Comparison of ENCODE assay signal across 37 cellular contexts in the genomic region with DNA sequence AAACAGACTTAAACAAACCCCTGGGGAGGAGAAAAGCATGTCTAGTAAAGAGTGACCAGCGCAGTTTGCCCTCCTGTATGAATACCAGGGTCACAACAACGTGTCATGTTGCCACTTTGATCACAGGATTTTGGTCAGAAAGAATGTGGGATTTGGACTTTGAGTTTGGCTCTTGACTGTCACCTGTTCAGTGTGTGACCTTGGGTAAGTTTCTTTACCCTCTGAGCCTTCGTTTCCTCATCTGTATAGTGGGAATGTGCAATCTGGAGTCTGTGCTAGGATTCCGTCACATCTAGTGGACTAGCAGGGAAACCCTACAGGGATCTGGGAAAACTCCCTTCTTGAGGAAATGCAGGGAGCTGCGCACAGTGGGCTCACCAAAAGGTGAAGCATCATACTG.
"Had no signal": no experiment of that assay in that cellular context is flagged by ENCODE, and none has a peak within 500 bp of the region (broad histone marks: within the 10 kb centered on the region; RNA-seq: fewer than 3 reads in every experiment).

No MANE protein-coding gene starts in this region.

- FAIRE-seq: astrocyte had no signal

- H3K9me3 Mint-ChIP-seq: activated CD4-positive, alpha-beta memory T cell treated with anti-CD3 and anti-CD28 coated beads, Interleukin-2, amount 10 ng/mL, durations not matched to agents 7 days and 5 days; activated naive CD4-positive, alpha-beta T cell treated with anti-CD3 and anti-CD28 coated beads, Interleukin-2, amount 50 U/mL, for 72 hours; activated T-cell treated with anti-CD3 and anti-CD28 coated beads, Interleukin-2, amount 50 U/mL, for 72 hours; activated T-helper 2 cell treated with anti-CD3 and anti-CD28 coated beads, Interferon-gamma antibody, Interleukin-2, Interleukin-4, amounts not matched to agents 10 μg/mL and 5 μg/mL and 100 μg/mL, durations not matched to agents 14 hours and 24 hours and 36 hours had no signal

- H3K4me1 ChIP-seq: adrenal gland, breast epithelium, SJCRH30 had no signal

- H3K4me3 Mint-ChIP-seq: activated CD4-positive, alpha-beta memory T cell treated with anti-CD3 and anti-CD28 coated beads, Interleukin-2, amount 10 ng/mL, durations not matched to agents 7 days and 5 days; activated T-cell treated with anti-CD3 and anti-CD28 coated beads, Interleukin-2, amount 50 U/mL, for 72 hours had no signal

- H3K4me3 ChIP-seq: adrenal gland, body of pancreas, breast epithelium, MG63, Peyer's patch, SJCRH30, SK-N-MC had no signal

- H3K9me3 ChIP-seq: adrenal gland, body of pancreas, breast epithelium, MG63, Peyer's patch, SJCRH30 had no signal

- H3K36me3 ChIP-seq: adrenal gland, breast epithelium, MG63, Peyer's patch, SJCRH30, WERI-Rb-1 had no signal

- H3K27ac ChIP-seq: breast epithelium, Peyer's patch, RWPE1, SJCRH30, SK-N-MC, WERI-Rb-1 had no signal

- ATAC-seq: activated naive CD4-positive, alpha-beta T cell treated with anti-CD3 and anti-CD28 coated beads, Interleukin-2, amount 50 U/mL, for 72 hours; activated T-cell treated with anti-CD3 and anti-CD28 coated beads, Interleukin-2, amount 50 U/mL, for 72 hours; body of pancreas; PC-3 had no signal

- H3K27me3 Mint-ChIP-seq: activated CD4-positive, alpha-beta memory T cell treated with anti-CD3 and anti-CD28 coated beads, Interleukin-2, amount 10 ng/mL, durations not matched to agents 7 days and 5 days had no signal

- DNase-seq: activated CD4-positive, alpha-beta memory T cell treated with anti-CD3 and anti-CD28 coated beads, Interleukin-2, amount 10 ng/mL, durations not matched to agents 7 days and 5 days; activated CD4-positive, alpha-beta T cell treated with anti-CD3 and anti-CD28 coated beads for 1 hour; activated CD4-positive, alpha-beta T cell treated with anti-CD3 and anti-CD28 coated beads for 48 hours; activated CD4-positive, CD25-positive, alpha-beta regulatory T cell; activated gamma-delta T cell; activated naive CD4-positive, alpha-beta T cell treated with Interleukin-2 at 50 U/mL for 16 hours; activated T-cell treated with anti-CD3 and anti-CD28 coated beads, Interleukin-2, amount 50 U/mL, for 1 hour; activated T-cell treated with anti-CD3 and anti-CD28 coated beads, Interleukin-2, amount 50 U/mL, for 72 hours; body of pancreas; caudate nucleus; Kasumi-1; KBM-7; MG63; NCI-H1048; NCI-H1105 treated with DMSO at 0.1 percent for 48 hours; NCI-H1436; NCI-H1694 treated with DMSO at 0.1 percent for 48 hours; NCI-H2029 treated with DMSO at 0.1 percent for 48 hours; NCI-H2107; NCI-H2171; NCI-H510A; NCI-H526; NCI-H748 treated with DMSO at 0.1 percent for 48 hours; NK-92 treated with Interleukin-12 subunit alpha and Interleukin-12 subunit beta, amount 100 ng/mL, for 24 hours; PC-3; Peyer's patch; SHP77; SJCRH30; T1000; WERI-Rb-1 had no signal

- H3K27me3 ChIP-seq: adrenal gland, body of pancreas, breast epithelium, MG63, Peyer's patch, SJCRH30 had no signal

- H3K27ac Mint-ChIP-seq: activated CD4-positive, alpha-beta memory T cell treated with anti-CD3 and anti-CD28 coated beads, Interleukin-2, amount 10 ng/mL, durations not matched to agents 7 days and 5 days; activated naive CD4-positive, alpha-beta T cell treated with anti-CD3 and anti-CD28 coated beads, Interleukin-2, amount 50 U/mL, for 72 hours; activated T-helper 2 cell treated with anti-CD3 and anti-CD28 coated beads, Interferon-gamma antibody, Interleukin-2, Interleukin-4, amounts not matched to agents 10 μg/mL and 5 μg/mL and 100 μg/mL, durations not matched to agents 14 hours and 24 hours and 36 hours had no signal
